Comparison of ENCODE assay signal across 17 cellular contexts in genomic region chr14:89198544-89199329, GRCh38.
DNase-seq lines count a peak whose midpoint lies in the region; ATAC-seq and TF ChIP-seq lines count a peak whose summit lies in the region.
"Had no signal": no experiment of that assay in that cellular context is flagged by ENCODE, and none has a peak within 500 bp of the region (broad histone marks: within the 10 kb centered on the region; RNA-seq: fewer than 3 reads in every experiment).

No MANE protein-coding gene starts in this region.

- H4K20me1 ChIP-seq in hepatocyte (ENCODE audit: insufficient read depth, poor library complexity, severe bottlenecking) = no peaks in the 10 kb centered on the region

- H3K79me2 ChIP-seq in hepatocyte = peaks cover 20% of the 10 kb centered on the region

- H3K9me3 ChIP-seq in hepatocyte (ENCODE audit: low read depth) (no peaks in the 10 kb centered on the region), BE2C (no peaks in the 10 kb centered on the region)
- H3K9me3 ChIP-seq: esophagus squamous epithelium, tibial artery had no signal

- H3K4me3 Mint-ChIP-seq in activated CD4-positive, alpha-beta T cell treated with anti-CD3 and anti-CD28 coated beads, Interleukin-2, amount 10 ng/mL, durations not matched to agents 24 days and 14 days = no peak overlapping the region
- H3K4me3 Mint-ChIP-seq in activated naive CD8-positive, alpha-beta T cell treated with anti-CD3 and anti-CD28 coated beads, Interleukin-2, amount 50 U/mL, for 24 hours = no peak overlapping the region
- H3K4me3 Mint-ChIP-seq: activated T-helper 17 cell treated with anti-CD3 and anti-CD28 coated beads, Interleukin-2, amount 50 U/mL, for 72 hours; central memory CD8-positive, alpha-beta T cell had no signal

- no peaks in the 10 kb centered on the region for H3K27me3 Mint-ChIP-seq in activated CD4-positive, alpha-beta T cell treated with anti-CD3 and anti-CD28 coated beads, Interleukin-2, amount 10 ng/mL, durations not matched to agents 24 days and 14 days
- no peaks in the 10 kb centered on the region for H3K27me3 Mint-ChIP-seq in activated naive CD8-positive, alpha-beta T cell treated with anti-CD3 and anti-CD28 coated beads, Interleukin-2, amount 50 U/mL, for 24 hours
- H3K27me3 Mint-ChIP-seq: activated T-helper 17 cell treated with anti-CD3 and anti-CD28 coated beads, Interleukin-2, amount 50 U/mL, for 72 hours; central memory CD8-positive, alpha-beta T cell had no signal

- peaks cover 32% of the 10 kb centered on the region for H3K36me3 Mint-ChIP-seq in activated CD4-positive, alpha-beta T cell treated with anti-CD3 and anti-CD28 coated beads, Interleukin-2, amount 10 ng/mL, durations not matched to agents 24 days and 14 days (ENCODE audit: low read depth)
- H3K36me3 Mint-ChIP-seq in activated naive CD8-positive, alpha-beta T cell treated with anti-CD3 and anti-CD28 coated beads, Interleukin-2, amount 50 U/mL, for 24 hours (ENCODE audit: low read depth) = peaks cover 38% of the 10 kb centered on the region

- ATAC-seq in activated naive CD8-positive, alpha-beta T cell treated with anti-CD3 and anti-CD28 coated beads, Interleukin-2, amount 50 U/mL, for 24 hours = no peak

- no peak for DNase-seq in activated CD4-positive, alpha-beta T cell treated with anti-CD3 and anti-CD28 coated beads, Interleukin-2, amount 10 ng/mL, durations not matched to agents 24 days and 14 days
- DNase-seq in activated CD4-positive, alpha-beta T cell treated with anti-CD3 and anti-CD28 coated beads for 1 hour = no peak
- no peak for DNase-seq in activated naive CD8-positive, alpha-beta T cell treated with anti-CD3 and anti-CD28 coated beads, Interleukin-2, amount 50 U/mL, for 24 hours
- DNase-seq in hepatocyte (ENCODE audit: low spot score) (peak; percentile 35), skeletal muscle cell (ENCODE audit: low read depth) (peak; percentile 16), SHP77 (lab: John Stamatoyannopoulos, UW) (no peak), lower leg skin (ENCODE audit: low spot score in 2 of 2) (no peak), BE2C (no peak)
- DNase-seq: COR-L47, esophagus squamous epithelium, HCEC 1CT, MM.1S, NCI-H2227 treated with DMSO at 0.1 percent for 48 hours, SW 1271, tibial artery had no signal

- intact Hi-C loops in activated CD4-positive, alpha-beta T cell treated with anti-CD3 and anti-CD28 coated beads, Interleukin-2, amount 10 ng/mL, durations not matched to agents 24 days and 14 days (cut with micrococcal nuclease) = no loop called here
- intact Hi-C loops in lower leg skin (cut with DNase I; ENCODE audit: low total_unique reads) = no loop called here

- H3K4me2 ChIP-seq in hepatocyte = no peak overlapping the region

- no peak for TF ChIP-seq POLR2A in lower leg skin (IDR thresholded peaks at IDR 0.05)

- H3K9me3 Mint-ChIP-seq in activated CD4-positive, alpha-beta T cell treated with anti-CD3 and anti-CD28 coated beads, Interleukin-2, amount 10 ng/mL, durations not matched to agents 24 days and 14 days = peaks cover 13% of the 10 kb centered on the region
- peaks cover 4% of the 10 kb centered on the region for H3K9me3 Mint-ChIP-seq in activated naive CD8-positive, alpha-beta T cell treated with anti-CD3 and anti-CD28 coated beads, Interleukin-2, amount 50 U/mL, for 24 hours
- H3K9me3 Mint-ChIP-seq: activated T-helper 17 cell treated with anti-CD3 and anti-CD28 coated beads, Interleukin-2, amount 50 U/mL, for 72 hours; central memory CD8-positive, alpha-beta T cell had no signal

- TF ChIP-seq CTCF in hepatocyte (IDR thresholded peaks at IDR 0.05; ENCODE audit: poor library complexity) = no peak
- no peak for TF ChIP-seq CTCF in lower leg skin (IDR thresholded peaks at IDR 0.05)
- no peak for TF ChIP-seq CTCF in BE2C (IDR thresholded peaks at IDR 0.05; ENCODE audit: low read depth, low read length)

- H3K27me3 ChIP-seq in hepatocyte = no peaks in the 10 kb centered on the region
- H3K27me3 ChIP-seq in BE2C = no peaks in the 10 kb centered on the region
- H3K27me3 ChIP-seq: esophagus squamous epithelium, tibial artery had no signal

- peak overlapping the region; percentile 2 for H3K27ac Mint-ChIP-seq in activated CD4-positive, alpha-beta T cell treated with anti-CD3 and anti-CD28 coated beads, Interleukin-2, amount 10 ng/mL, durations not matched to agents 24 days and 14 days
- H3K27ac Mint-ChIP-seq in activated naive CD8-positive, alpha-beta T cell treated with anti-CD3 and anti-CD28 coated beads, Interleukin-2, amount 50 U/mL, for 24 hours = peak overlapping the region; percentile 47

- WGBS in hepatocyte (ENCODE audit: low lambda C conversion rate, missing lambda C conversion rate) = 64% methylated on average over 12 of the region's 12 CpGs
- 82 to 83% methylated on average over 12 of the region's 12 CpGs for whole genome bisulfite sequencing in lower leg skin, 2 donors

- no peak overlapping the region for H2AFZ ChIP-seq in hepatocyte

- peaks cover 31% of the 10 kb centered on the region for H3K4me1 Mint-ChIP-seq in activated CD4-positive, alpha-beta T cell treated with anti-CD3 and anti-CD28 coated beads, Interleukin-2, amount 10 ng/mL, durations not matched to agents 24 days and 14 days
- peaks cover 56% of the 10 kb centered on the region for H3K4me1 Mint-ChIP-seq in activated naive CD8-positive, alpha-beta T cell treated with anti-CD3 and anti-CD28 coated beads, Interleukin-2, amount 50 U/mL, for 24 hours

- H3K36me3 ChIP-seq in hepatocyte (replicated peaks; ENCODE audit: insufficient read depth, low read depth) = no peaks in the 10 kb centered on the region
- H3K36me3 ChIP-seq in BE2C = no peaks in the 10 kb centered on the region; the same call in 1 of the 2 replicates

- H3K4me3 ChIP-seq in hepatocyte = no peak overlapping the region
- H3K4me3 ChIP-seq in skeletal muscle cell (ENCODE audit: low read depth, low read length) = no peak overlapping the region
- no peak overlapping the region for H3K4me3 ChIP-seq in lower leg skin (ENCODE audit: low read depth, poor library complexity, severe bottlenecking)
- H3K4me3 ChIP-seq in BE2C (ENCODE audit: low read depth, low read length) = no peak overlapping the region
- H3K4me3 ChIP-seq: esophagus squamous epithelium, tibial artery had no signal

- H3K4me1 ChIP-seq in hepatocyte (ENCODE audit: insufficient read depth) (peaks cover 5% of the 10 kb centered on the region), BE2C (no peaks in the 10 kb centered on the region)

- no peaks in the 10 kb centered on the region for H3K9me2 ChIP-seq in hepatocyte (replicated peaks; ENCODE audit: insufficient read depth)

- H3K27ac ChIP-seq in hepatocyte = peak overlapping the region; percentile 54
- H3K27ac ChIP-seq: tibial artery had no signal

Comparison
In these comparisons a context has a peak if more than half of its experiments do, and no peak if none do; other contexts are left out.
1. DNase-seq: peak in hepatocyte (single experiment) and skeletal muscle cell (single experiment); none in activated CD4-positive, alpha-beta T cell treated with anti-CD3 and anti-CD28 coated beads, Interleukin-2, amount 10 ng/mL, durations not matched to agents 24 days and 14 days (single experiment), activated CD4-positive, alpha-beta T cell treated with anti-CD3 and anti-CD28 coated beads for 1 hour (single experiment), activated naive CD8-positive, alpha-beta T cell treated with anti-CD3 and anti-CD28 coated beads, Interleukin-2, amount 50 U/mL, for 24 hours (single experiment), SHP77 (0 of 2), lower leg skin (0 of 2) and BE2C (single experiment).